8 cellular contexts compared by ENCODE assay signal in genomic region chr19:46660008-46660517, GRCh38. TPM values are rescaled to one million over a fixed set of nuclear protein-coding genes. Genes with fewer than 3 reads are reported as not detected.
DNase-seq lines count a peak whose midpoint lies in the region; ATAC-seq, FAIRE-seq and TF ChIP-seq lines count a peak whose summit lies in the region.

No MANE protein-coding gene starts in this region.

- H3K4me2 ChIP-seq in DOHH2 (ENCODE audit: low read length), result peak overlapping the region; percentile 89
- peak overlapping the region; percentile 92 for H3K4me2 ChIP-seq in OCI-LY3 (ENCODE audit: low read length)
- H3K4me2 ChIP-seq in endothelial cell of umbilical vein (ENCODE audit: insufficient read depth, low read length), result no peak overlapping the region
- peak overlapping the region; percentile 88 for H3K4me2 ChIP-seq in osteoblast (ENCODE audit: insufficient read depth, low read length)

- H3K4me1 ChIP-seq in DOHH2 (ENCODE audit: control insufficient read depth, low read length) (peaks cover 30% of the 10 kb centered on the region), OCI-LY3 (ENCODE audit: low read length) (peaks cover 24% of the 10 kb centered on the region), endothelial cell of umbilical vein (ENCODE audit: control insufficient read depth, extremely low read depth, insufficient read depth, low read length) (peaks cover 14% of the 10 kb centered on the region), osteoblast (ENCODE audit: insufficient read depth, low read length) (peaks cover 23% of the 10 kb centered on the region)

- H2AFZ ChIP-seq in OCI-LY3 (ENCODE audit: low read depth, low read length), result no peak overlapping the region
- no peak overlapping the region for H2AFZ ChIP-seq in endothelial cell of umbilical vein (ENCODE audit: low read depth, low read length)
- peak overlapping the region; percentile 92 for H2AFZ ChIP-seq in osteoblast (ENCODE audit: low read length)

- POLR2A ChIA-PET in endothelial cell of umbilical vein (lab: Charles Lee), result no interaction called here

- CTCF ChIA-PET in endothelial cell of umbilical vein (lab: Charles Lee), result interaction anchor here (1.1 to 1.8 kb wide), 3 partner anchors 8 to 46 kb away, joined by 3 to 7 read pairs (median 5); no protein-coding TSS in a partner anchor

- H3F3A ChIP-seq in DOHH2 (ENCODE audit: control insufficient read depth, insufficient read depth), result peaks cover 4% of the 10 kb centered on the region

- dilution Hi-C loops in endothelial cell of umbilical vein (cut with MboI; ENCODE audit: extremely low pct_ligation_motif_present, low sequenced_read_pairs), result no loop called here

- intact Hi-C loops in endothelial cell of umbilical vein (cut with micrococcal nuclease), result loop anchor here (2.0 kb wide), 1 partner anchor 55 kb away; no protein-coding TSS in a partner anchor

- peak overlapping the region; percentile 74 for H3K4me3 ChIP-seq in DOHH2 (ENCODE audit: low read length)
- H3K4me3 ChIP-seq in OCI-LY3 (ENCODE audit: low read length), result peak overlapping the region; percentile 78
- no peak overlapping the region for H3K4me3 ChIP-seq in endothelial cell of umbilical vein (replicated peaks in 1 of 3; ENCODE audit: insufficient read depth in 1 of 3, low read depth in 1 of 3, low read length in 3 of 3)
- H3K4me3 ChIP-seq in osteoblast (ENCODE audit: insufficient read depth, low read length), result peak overlapping the region; percentile 74

- no TSS peak for BruUV-seq in endothelial cell of umbilical vein (replicated peaks; lab: Mats Ljungman, UMichigan)

- no peak overlapping the region for H3K27ac ChIP-seq in DOHH2 (ENCODE audit: low read depth, low read length)
- H3K27ac ChIP-seq in OCI-LY3 (ENCODE audit: low read length), result no peak overlapping the region
- no peak overlapping the region for H3K27ac ChIP-seq in endothelial cell of umbilical vein (ENCODE audit: insufficient read depth, low read depth, low read length)
- no peak overlapping the region for H3K27ac ChIP-seq in osteoblast (ENCODE audit: low read depth, low read length)

- no peak for FAIRE-seq in endothelial cell of umbilical vein (lab: Jason Lieb, UNC)

- no peaks in the 10 kb centered on the region for H3K9me1 ChIP-seq in endothelial cell of umbilical vein (replicated peaks; ENCODE audit: control insufficient read depth, extremely low read depth, insufficient read depth, low read length)

- peak overlapping the region; percentile 33 for H3K9ac ChIP-seq in OCI-LY3 (ENCODE audit: low read length)
- H3K9ac ChIP-seq in endothelial cell of umbilical vein (replicated peaks; ENCODE audit: extremely low read depth, insufficient read depth, low read length), result no peak overlapping the region

- H3K79me2 ChIP-seq in DOHH2 (ENCODE audit: control insufficient read depth, low read length), result no peaks in the 10 kb centered on the region
- no peaks in the 10 kb centered on the region for H3K79me2 ChIP-seq in OCI-LY3 (ENCODE audit: low read length)
- no peaks in the 10 kb centered on the region for H3K79me2 ChIP-seq in endothelial cell of umbilical vein (ENCODE audit: control insufficient read depth, insufficient read depth, low read length)
- H3K79me2 ChIP-seq in osteoblast (ENCODE audit: insufficient read depth, low read length), result no peaks in the 10 kb centered on the region

- H3K36me3 ChIP-seq in DOHH2 (ENCODE audit: control insufficient read depth, low read length) (no peaks in the 10 kb centered on the region), OCI-LY3 (replicated peaks; ENCODE audit: low read depth, low read length) (no peaks in the 10 kb centered on the region), endothelial cell of umbilical vein (ENCODE audit: control insufficient read depth in 2 of 2, extremely low read depth in 1 of 2, insufficient read depth in 2 of 2, low read length in 2 of 2) (no peaks in the 10 kb centered on the region), osteoblast (ENCODE audit: insufficient read depth, low read length) (no peaks in the 10 kb centered on the region)

- H3K9me3 ChIP-seq in DOHH2 (ENCODE audit: control insufficient read depth, insufficient read depth, low read length), result no peaks in the 10 kb centered on the region
- H3K9me3 ChIP-seq in OCI-LY3 (ENCODE audit: insufficient read depth, low read length), result no peaks in the 10 kb centered on the region
- no peaks in the 10 kb centered on the region for H3K9me3 ChIP-seq in endothelial cell of umbilical vein (replicated peaks; ENCODE audit: control insufficient read depth, insufficient read depth, low read length)
- no peaks in the 10 kb centered on the region for H3K9me3 ChIP-seq in osteoblast (ENCODE audit: low read depth, low read length)

- no peak for TF ChIP-seq CTCF in DOHH2 (IDR thresholded peaks at IDR 0.05; ENCODE audit: low read depth, low read length, poor library complexity, severe bottlenecking)
- no peak for TF ChIP-seq CTCF in OCI-LY3 (IDR thresholded peaks at IDR 0.05; ENCODE audit: low read depth, low read length)
- no peak for TF ChIP-seq CTCF in endothelial cell of umbilical vein (IDR thresholded peaks at IDR 0.05; ENCODE audit: extremely low read depth in 1 of 2, insufficient read depth in 1 of 2, low read depth in 1 of 2, low read length in 2 of 2)
- TF ChIP-seq CTCF in osteoblast (IDR thresholded peaks at IDR 0.05; ENCODE audit: extremely low read depth, low read depth, low read length), result no peak

- H4K20me1 ChIP-seq in DOHH2 (ENCODE audit: control insufficient read depth, insufficient read depth, low read depth, low read length) (0 out of 2 replicates have a peak, but pooled peaks cover 4% of the 10 kb centered on the region), OCI-LY3 (ENCODE audit: insufficient read depth, low read length) (no peaks in the 10 kb centered on the region), endothelial cell of umbilical vein (replicated peaks; ENCODE audit: control insufficient read depth, extremely low read depth, insufficient read depth, low read length) (no peaks in the 10 kb centered on the region), osteoblast (ENCODE audit: insufficient read depth, low read length) (peaks cover 2% of the 10 kb centered on the region)

- no peaks in the 10 kb centered on the region for H3K9me2 ChIP-seq in DOHH2 (replicated peaks; ENCODE audit: control insufficient read depth, low read length)

- H3K27me3 ChIP-seq in DOHH2 (ENCODE audit: control insufficient read depth, low read length), result peaks cover 33% of the 10 kb centered on the region
- H3K27me3 ChIP-seq in OCI-LY3 (ENCODE audit: low read depth, low read length), result peaks cover 18% of the 10 kb centered on the region
- peaks cover 13 to 22% of the 10 kb centered on the region in 2 experiments for H3K27me3 ChIP-seq in endothelial cell of umbilical vein (ENCODE audit: control insufficient read depth in 2 of 2, insufficient read depth in 2 of 2, low read length in 2 of 2)
- peaks cover 6% of the 10 kb centered on the region for H3K27me3 ChIP-seq in osteoblast (ENCODE audit: insufficient read depth, low read length)

- ATAC-seq in GM19467 (IDR thresholded peaks at IDR 0.05; ENCODE audit: unreplicated experiment), result no peak
- ATAC-seq in HG03521 (IDR thresholded peaks at IDR 0.05; ENCODE audit: unreplicated experiment), result no peak

- TF ChIP-seq POLR2A in endothelial cell of umbilical vein (IDR thresholded peaks at IDR 0.05; ENCODE audit: low read depth, low read length), result no peak

- no peak for DNase-seq in endothelial cell of umbilical vein (ENCODE audit: low read depth, low spot score)
- no peak for DNase-seq in osteoblast (ENCODE audit: insufficient read length, low spot score, missing footprints)
- DNase-seq in occipital lobe (lab: John Stamatoyannopoulos, UW), result no peak
- DNase-seq in amniotic stem cell (lab: John Stamatoyannopoulos, UW), result no peak

RNA-seq across cellular contexts. Expression of gene DACT3, which starts 0.9 kb away (rescaled TPM):
- 0.22 and 0.65 TPM in 2 replicates for total RNA-seq in endothelial cell of umbilical vein
- 0.76 and 0.83 TPM in 2 replicates for polyA plus RNA-seq in endothelial cell of umbilical vein
- polyA plus RNA-seq in endothelial cell of umbilical vein (2011; cell fraction: cytosol; rRNA removed), result 0.39 TPM in 2 replicates
- 0.39 and 0.55 TPM in 2 replicates for polyA plus RNA-seq in endothelial cell of umbilical vein (2011; cell fraction: nucleus; rRNA removed)
- polyA plus RNA-seq in endothelial cell of umbilical vein (2012), result 0.37 and 0.90 TPM in 2 replicates
- polyA minus RNA-seq in endothelial cell of umbilical vein, result 0.41 and 0.49 TPM in 2 replicates
- not detected for polyA minus RNA-seq in endothelial cell of umbilical vein (2011; cell fraction: cytosol; rRNA and poly(A)+ RNA removed)
- polyA minus RNA-seq in endothelial cell of umbilical vein (2011; cell fraction: nucleus; rRNA and poly(A)+ RNA removed), result 0.19 and 0.29 TPM in 2 replicates
- 1.8 and 3.5 TPM in 2 replicates for total RNA-seq in osteoblast
- total RNA-seq in occipital lobe, result 14.5 TPM

RNA-seq across cellular contexts. Expression of gene GNG8, which starts 24.1 kb away (rescaled TPM):
- total RNA-seq in endothelial cell of umbilical vein (not detected in 2 replicates), osteoblast (not detected in 2 replicates), occipital lobe (not detected)
- polyA plus RNA-seq in endothelial cell of umbilical vein, result not detected in 2 replicates
- polyA plus RNA-seq in endothelial cell of umbilical vein (2011; cell fraction: cytosol; rRNA removed), result not detected in 2 replicates
- not detected in 2 replicates for polyA plus RNA-seq in endothelial cell of umbilical vein (2011; cell fraction: nucleus; rRNA removed)
- not detected in 2 replicates for polyA plus RNA-seq in endothelial cell of umbilical vein (2012)
- not detected in 2 replicates for polyA minus RNA-seq in endothelial cell of umbilical vein
- not detected for polyA minus RNA-seq in endothelial cell of umbilical vein (2011; cell fraction: cytosol; rRNA and poly(A)+ RNA removed)
- not detected in 2 replicates for polyA minus RNA-seq in endothelial cell of umbilical vein (2011; cell fraction: nucleus; rRNA and poly(A)+ RNA removed)

RNA-seq across cellular contexts. Expression of gene PTGIR, which starts 35.2 kb away (rescaled TPM):
- 0.55 and 1.1 TPM in 2 replicates for total RNA-seq in endothelial cell of umbilical vein
- 2.7 and 3.8 TPM in 2 replicates for polyA plus RNA-seq in endothelial cell of umbilical vein
- 1.2 and 1.7 TPM in 2 replicates for polyA plus RNA-seq in endothelial cell of umbilical vein (2011; cell fraction: cytosol; rRNA removed)
- 2.7 and 3.8 TPM in 2 replicates for polyA plus RNA-seq in endothelial cell of umbilical vein (2011; cell fraction: nucleus; rRNA removed)
- 0.58 and 1.2 TPM in 2 replicates for polyA plus RNA-seq in endothelial cell of umbilical vein (2012)
- polyA minus RNA-seq in endothelial cell of umbilical vein, result 0.74 and 0.85 TPM in 2 replicates
- not detected for polyA minus RNA-seq in endothelial cell of umbilical vein (2011; cell fraction: cytosol; rRNA and poly(A)+ RNA removed)
- 0.67 and 1.1 TPM in 2 replicates for polyA minus RNA-seq in endothelial cell of umbilical vein (2011; cell fraction: nucleus; rRNA and poly(A)+ RNA removed)
- 2.5 and 2.9 TPM in 2 replicates for total RNA-seq in osteoblast
- not detected for total RNA-seq in occipital lobe

RNA-seq across cellular contexts. Expression of gene PRKD2, which starts 56.9 kb away (rescaled TPM):
- 94.9 and 101 TPM in 2 replicates for total RNA-seq in endothelial cell of umbilical vein
- 40.4 and 42.4 TPM in 2 replicates for polyA plus RNA-seq in endothelial cell of umbilical vein
- 34.8 and 36.2 TPM in 2 replicates for polyA plus RNA-seq in endothelial cell of umbilical vein (2011; cell fraction: cytosol; rRNA removed)
- 69.1 and 74.5 TPM in 2 replicates for polyA plus RNA-seq in endothelial cell of umbilical vein (2011; cell fraction: nucleus; rRNA removed)
- polyA plus RNA-seq in endothelial cell of umbilical vein (2012), result 45.1 and 54.6 TPM in 2 replicates
- polyA minus RNA-seq in endothelial cell of umbilical vein, result 43.7 and 55.6 TPM in 2 replicates
- 10.0 TPM for polyA minus RNA-seq in endothelial cell of umbilical vein (2011; cell fraction: cytosol; rRNA and poly(A)+ RNA removed)
- polyA minus RNA-seq in endothelial cell of umbilical vein (2011; cell fraction: nucleus; rRNA and poly(A)+ RNA removed), result 22.5 and 33.7 TPM in 2 replicates
- 9.0 and 9.4 TPM in 2 replicates for total RNA-seq in osteoblast
- 4.7 TPM for total RNA-seq in occipital lobe

RNA-seq across cellular contexts. Expression of gene CALM3, which starts 58.9 kb away (rescaled TPM):
- total RNA-seq in endothelial cell of umbilical vein (305 and 351 TPM in 2 replicates), osteoblast (105 and 124 TPM in 2 replicates), occipital lobe (224 TPM)
- 328 and 425 TPM in 2 replicates for polyA plus RNA-seq in endothelial cell of umbilical vein
- 517 and 647 TPM in 2 replicates for polyA plus RNA-seq in endothelial cell of umbilical vein (2011; cell fraction: cytosol; rRNA removed)
- 277 and 398 TPM in 2 replicates for polyA plus RNA-seq in endothelial cell of umbilical vein (2011; cell fraction: nucleus; rRNA removed)
- polyA plus RNA-seq in endothelial cell of umbilical vein (2012), result 409 and 426 TPM in 2 replicates
- polyA minus RNA-seq in endothelial cell of umbilical vein, result 289 and 292 TPM in 2 replicates
- 34.8 TPM for polyA minus RNA-seq in endothelial cell of umbilical vein (2011; cell fraction: cytosol; rRNA and poly(A)+ RNA removed)
- 41.3 and 50.8 TPM in 2 replicates for polyA minus RNA-seq in endothelial cell of umbilical vein (2011; cell fraction: nucleus; rRNA and poly(A)+ RNA removed)

Comparison
In these comparisons a context has a peak if more than half of its experiments do, and no peak if none do; other contexts are left out.
1. H3K4me3 ChIP-seq: peak in DOHH2 (single experiment), OCI-LY3 (single experiment) and osteoblast (single experiment); none in endothelial cell of umbilical vein (0 of 3).